ENCODE assay signal across 25 cellular contexts in the genomic region with DNA sequence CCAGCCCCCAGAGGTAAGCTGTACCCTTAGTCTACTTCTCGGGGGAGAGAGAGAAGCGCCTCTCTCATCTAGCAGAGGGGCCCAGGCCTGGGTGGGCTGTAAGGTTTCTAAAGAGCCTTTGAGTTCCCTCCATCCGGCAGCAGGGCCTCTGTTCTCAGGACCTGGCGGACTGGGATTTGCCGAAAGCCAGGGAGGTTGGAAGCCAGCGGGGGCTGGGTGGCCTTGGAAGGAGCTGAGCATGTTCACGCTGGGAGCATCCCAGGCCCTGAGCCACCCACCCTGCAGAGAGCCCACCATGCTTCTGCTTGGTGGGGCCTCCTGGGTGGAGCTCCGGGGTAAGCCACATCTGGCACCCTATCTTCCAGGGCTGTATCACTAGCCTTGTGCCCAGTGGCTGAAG. TPM values are rescaled to one million over a fixed set of nuclear protein-coding genes. Genes with fewer than 3 reads are reported as not detected.
DNase-seq lines count a peak whose midpoint lies in the region; ATAC-seq, FAIRE-seq and TF ChIP-seq lines count a peak whose summit lies in the region.
"Had no signal": no experiment of that assay in that cellular context is flagged by ENCODE, and none has a peak within 500 bp of the region (broad histone marks: within the 10 kb centered on the region; RNA-seq: fewer than 3 reads in every experiment).

No MANE protein-coding gene starts in this region.

- peak overlapping the region; percentile 38 for H3K18ac ChIP-seq in neuronal stem cell (ENCODE audit: low read length)

- H3K4ac ChIP-seq in neuronal stem cell (ENCODE audit: low read length): no peak overlapping the region

- DNase-seq in HepG2 (ENCODE audit: low spot score): no peak
- no peak for DNase-seq in right lobe of liver
- peak; percentile 17 for DNase-seq in midbrain (lab: John Stamatoyannopoulos, UW)
- DNase-seq in neuronal stem cell (ENCODE audit: low spot score): no peak
- no peak for DNase-seq in A673 (ENCODE audit: low spot score)
- DNase-seq in NCI-H2227 treated with DMSO at 0.1 percent for 48 hours (lab: John Stamatoyannopoulos, UW): no peak
- no peak for DNase-seq in cerebellar cortex (ENCODE audit: low spot score)
- DNase-seq: ACHN; BE2C; Caco-2; Calu3; CD4-positive, alpha-beta T cell; CD8-positive, alpha-beta T cell; DMS79 treated with DMSO at 0.1 percent for 48 hours; GF-D8 had no signal

- H3K4me1 ChIP-seq in HepG2 (ENCODE audit: insufficient read depth, low read length) (peaks cover 44% of the 10 kb centered on the region), right lobe of liver (no peaks in the 10 kb centered on the region), neuronal stem cell (ENCODE audit: control insufficient read depth in 2 of 2, insufficient read depth in 1 of 2, low read depth in 1 of 2, low read length in 2 of 2) (peaks cover 0 to 13% of the 10 kb centered on the region in 2 donors), A673 (ENCODE audit: insufficient read depth, low read length, poor library complexity, severe bottlenecking) (no peaks in the 10 kb centered on the region)
- H3K4me1 ChIP-seq: BE2C, Caco-2 had no signal

- H4K20me1 ChIP-seq in HepG2 (ENCODE audit: insufficient read depth, low read length): no peaks in the 10 kb centered on the region
- H4K20me1 ChIP-seq: BLaER1 treated with 17β-estradiol and CSF1 and Interleukin-3, amounts not matched to agents 10 nM and 100 nM had no signal

- POLR2A ChIA-PET in HepG2 (lab: Yijun Ruan, JAX) (no interaction called here), A673 (lab: Charles Lee; ENCODE audit: low non-redundant PET) (no interaction called here)

- ATAC-seq in HepG2 (no peak), right lobe of liver (no peak)
- ATAC-seq: A549; CD8-positive, alpha-beta T cell had no signal

- no peak overlapping the region for H3K23ac ChIP-seq in neuronal stem cell (ENCODE audit: low read depth, low read length, poor library complexity)

- TF ChIP-seq POLR2A in HepG2 (IDR thresholded peaks at IDR 0.05; ENCODE audit: insufficient read depth in 1 of 2, low read depth in 2 of 2, low read length in 2 of 2) (no peak), right lobe of liver (IDR thresholded peaks at IDR 0.05) (no peak)

- BruUV-seq in HepG2 (replicated peaks; lab: Mats Ljungman, UMichigan): no TSS peak
- no TSS peak for BruUV-seq in A673 (replicated peaks; lab: Mats Ljungman, UMichigan)

- H3K9me3 ChIP-seq in HepG2 (ENCODE audit: low read length) (no peaks in the 10 kb centered on the region), right lobe of liver (no peaks in the 10 kb centered on the region), neuronal stem cell (replicated peaks in 1 of 2; ENCODE audit: control insufficient read depth in 2 of 2, insufficient read depth in 1 of 2, low read depth in 1 of 2, low read length in 2 of 2) (no peaks in the 10 kb centered on the region), A673 (ENCODE audit: low read depth, low read length, poor library complexity, severe bottlenecking) (no peaks in the 10 kb centered on the region)
- H3K9me3 ChIP-seq: A549; BE2C; BLaER1 treated with 17β-estradiol and CSF1 and Interleukin-3, amounts not matched to agents 10 nM and 100 nM; Caco-2 had no signal

- H2BK15ac ChIP-seq in neuronal stem cell (ENCODE audit: low read length): peak overlapping the region; percentile 3

- peak overlapping the region; percentile 38 for H2AK5ac ChIP-seq in neuronal stem cell (ENCODE audit: low read depth, low read length)

- H3K36me3 ChIP-seq in HepG2 (replicated peaks in 1 of 2; ENCODE audit: control insufficient read depth in 1 of 2, insufficient read depth in 2 of 2, low read length in 2 of 2) (no peaks in the 10 kb centered on the region), right lobe of liver (no peaks in the 10 kb centered on the region), neuronal stem cell (replicated peaks in 1 of 2; ENCODE audit: control insufficient read depth in 2 of 2, insufficient read depth in 2 of 2, low read length in 2 of 2) (no peaks in the 10 kb centered on the region), A673 (ENCODE audit: insufficient read depth, low read length, poor library complexity, severe bottlenecking) (no peaks in the 10 kb centered on the region)
- H3K36me3 ChIP-seq: BE2C; BLaER1 treated with 17β-estradiol and CSF1 and Interleukin-3, amounts not matched to agents 10 nM and 100 nM had no signal

- no peak for TF ChIP-seq CTCF in HepG2 (CRISPR knock-in tag; IDR thresholded peaks at IDR 0.05)
- no peak for TF ChIP-seq CTCF in right lobe of liver (IDR thresholded peaks at IDR 0.05)
- no peak for TF ChIP-seq CTCF in A673 (conservative IDR thresholded peaks at IDR 0.05; ENCODE audit: low read depth, low read length)

- intact Hi-C loops in HepG2 (cut with micrococcal nuclease; ENCODE audit: unreplicated experiment): no loop called here
- intact Hi-C loops in right lobe of liver (cut with DNase I): no loop called here
- intact Hi-C loops in A673 (cut with micrococcal nuclease; ENCODE audit: unreplicated experiment): no loop called here

- H4K8ac ChIP-seq in neuronal stem cell (ENCODE audit: low read depth, low read length): no peak overlapping the region

- no peak overlapping the region for H2BK5ac ChIP-seq in neuronal stem cell (ENCODE audit: low read length)

- TF ChIP-seq EP300 in HepG2 (IDR thresholded peaks at IDR 0.05; ENCODE audit: low read depth in 2 of 2, low read length in 2 of 2) (no peak), HepG2 (CRISPR knock-in tag; IDR thresholded peaks at IDR 0.05; ENCODE audit: borderline replicate concordance) (no peak)

- H3K4me3 ChIP-seq in HepG2 (replicated peaks in 1 of 3; ENCODE audit: insufficient read depth in 1 of 3, low read depth in 2 of 3, low read length in 3 of 3) (no peak overlapping the region), right lobe of liver (no peak overlapping the region), neuronal stem cell (ENCODE audit: low read length in 2 of 2) (no peak overlapping the region), A673 (ENCODE audit: low read depth, low read length, poor library complexity, severe bottlenecking) (no peak overlapping the region)
- H3K4me3 ChIP-seq: A549; BLaER1 treated with 17β-estradiol and CSF1 and Interleukin-3, amounts not matched to agents 10 nM and 100 nM had no signal

- no peak overlapping the region for H3K27ac ChIP-seq in HepG2 (ENCODE audit: extremely low read length, insufficient read depth, low read length)
- H3K27ac ChIP-seq in right lobe of liver: no peak overlapping the region
- no peak overlapping the region for H3K27ac ChIP-seq in neuronal stem cell (replicated peaks; ENCODE audit: low read length)
- no peak overlapping the region for H3K27ac ChIP-seq in A673 (ENCODE audit: low read depth, low read length, poor library complexity, severe bottlenecking)
- H3K27ac ChIP-seq: 22Rv1, A549, C4-2B had no signal

- H3K4me2 ChIP-seq in HepG2 (ENCODE audit: low read depth, low read length) (no peak overlapping the region), neuronal stem cell (ENCODE audit: insufficient read depth, low read length, poor library complexity, severe bottlenecking) (no peak overlapping the region)
- H3K4me2 ChIP-seq: A549 had no signal

- no peaks in the 10 kb centered on the region for H3K79me2 ChIP-seq in HepG2 (ENCODE audit: insufficient read depth, low read length)

- H3K14ac ChIP-seq in neuronal stem cell (ENCODE audit: low read length): no peak overlapping the region

- H2AFZ ChIP-seq in HepG2 (ENCODE audit: low read length) (no peak overlapping the region), neuronal stem cell (ENCODE audit: low read length) (no peak overlapping the region)

- H2BK120ac ChIP-seq in neuronal stem cell (ENCODE audit: low read depth, low read length): no peak overlapping the region

- in situ Hi-C loops in HepG2 (cut with HindIII; ENCODE audit: extremely low pct_ligation_motif_present, low pct_unique_long_range_greater_than_20kb): no loop called here

- no peak overlapping the region for H3K9ac ChIP-seq in HepG2 (ENCODE audit: insufficient read depth, low read depth, low read length)
- no peak overlapping the region for H3K9ac ChIP-seq in neuronal stem cell (ENCODE audit: low read depth, low read length, poor library complexity)
- H3K9ac ChIP-seq: BLaER1 treated with 17β-estradiol and CSF1 and Interleukin-3, amounts not matched to agents 10 nM and 100 nM had no signal

- FAIRE-seq in HepG2 (lab: Jason Lieb, UNC): no peak
- FAIRE-seq: A549, D721Med, G401.6, GM12891, GM19239 had no signal

- 35% methylated on average over 6 of the region's 8 CpGs for WGBS in HepG2 (ENCODE audit: low lambda C conversion rate)
- no CpG with 5 or more reads among the region's 8 CpGs for whole genome bisulfite sequencing in right lobe of liver (ENCODE audit: insufficient coverage, low coverage, low lambda C conversion rate, missing lambda C conversion rate)
- no CpG with 5 or more reads among the region's 8 CpGs for WGBS in neuronal stem cell (ENCODE audit: extremely low coverage in 2 of 2, insufficient read length in 2 of 2, insufficient replicate concordance in 1 of 2), 2 donors

- no peak for TF ChIP-seq RAD21 in HepG2 (CRISPR knock-in tag; IDR thresholded peaks at IDR 0.05)

- H2BK12ac ChIP-seq in neuronal stem cell (ENCODE audit: low read length): no peak overlapping the region

- H3K27me3 ChIP-seq in HepG2 (ENCODE audit: control insufficient read depth in 1 of 2, insufficient read depth in 2 of 2, low read length in 2 of 2): peaks cover 10 to 36% of the 10 kb centered on the region in 2 experiments
- H3K27me3 ChIP-seq in right lobe of liver: no peaks in the 10 kb centered on the region
- H3K27me3 ChIP-seq in neuronal stem cell (ENCODE audit: control insufficient read depth in 3 of 3, insufficient read depth in 3 of 3, low read depth in 1 of 3, low read length in 3 of 3): peaks cover 0 to 29% (median 0%) of the 10 kb centered on the region in 3 experiments
- H3K27me3 ChIP-seq in A673 (replicated peaks; ENCODE audit: insufficient read depth, low read depth, low read length, poor library complexity): no peaks in the 10 kb centered on the region
- H3K27me3 ChIP-seq: BE2C; BLaER1 treated with 17β-estradiol and CSF1 and Interleukin-3, amounts not matched to agents 10 nM and 100 nM had no signal

- H3K79me1 ChIP-seq in neuronal stem cell (ENCODE audit: low read depth, low read length): no peaks in the 10 kb centered on the region

- H4K91ac ChIP-seq in neuronal stem cell (ENCODE audit: low read depth, low read length, poor library complexity): no peak overlapping the region

- CTCF ChIA-PET in HepG2 (lab: Yijun Ruan, JAX; ENCODE audit: low intra/inter-chr PET ratio, low total read pairs) (no interaction called here), A673 (lab: Charles Lee) (interaction anchor here (1.4 kb wide), 1 partner anchor 34 kb away, joined by 3 read pairs; no protein-coding TSS in a partner anchor)

RNA-seq across cellular contexts. Expression of gene SLC7A10, which starts 7.8 kb away (rescaled TPM):
- total RNA-seq in HepG2 (2016; rRNA removed; fragmentation: Illumina TruSeq; extraction: Trizol) (0.41 and 2.2 TPM in 2 replicates), right lobe of liver (not detected), A673 (2021) (0.17 and 0.28 TPM in 2 replicates)
- 2.6 and 2.7 TPM in 2 replicates for total RNA-seq in HepG2 (2016; cell fraction: cytosol; rRNA removed; fragmentation: Illumina TruSeq; extraction: Trizol; ENCODE audit: low read depth)
- 0.51 and 1.7 TPM in 2 replicates for total RNA-seq in HepG2 (2016; cell fraction: insoluble cytoplasmic fraction; rRNA removed; fragmentation: Illumina TruSeq; extraction: Trizol)
- total RNA-seq in HepG2 (2016; cell fraction: membrane; rRNA removed; fragmentation: Illumina TruSeq; extraction: Trizol): 1.5 and 1.7 TPM in 2 replicates
- 1.7 and 2.4 TPM in 2 replicates for total RNA-seq in HepG2 (2016; cell fraction: nucleus; rRNA removed; fragmentation: Illumina TruSeq; extraction: Trizol)
- polyA plus RNA-seq in HepG2 (2011; rRNA removed): 1.1 TPM in 2 replicates
- 0.85 and 1.0 TPM in 2 replicates for polyA plus RNA-seq in HepG2 (2011; cell fraction: cytosol; rRNA removed)
- 4.6 and 6.0 TPM in 2 replicates for polyA plus RNA-seq in HepG2 (2011; cell fraction: nucleus; rRNA removed)
- polyA plus RNA-seq in HepG2 (2012): 0.63 and 0.66 TPM in 2 replicates
- 2.1 and 2.7 TPM in 2 replicates for polyA plus RNA-seq in HepG2 (2016; cell fraction: cytosol; fragmentation: Illumina TruSeq; extraction: Trizol; ENCODE audit: low read depth)
- polyA plus RNA-seq in HepG2 (2016; cell fraction: insoluble cytoplasmic fraction; fragmentation: Illumina TruSeq; extraction: Trizol; ENCODE audit: low read depth): 1.1 and 1.2 TPM in 2 replicates
- polyA plus RNA-seq in HepG2 (2016; cell fraction: membrane; fragmentation: Illumina TruSeq; extraction: Trizol; ENCODE audit: low read depth): 2.4 and 2.6 TPM in 2 replicates
- 5.9 and 6.0 TPM in 2 replicates for polyA plus RNA-seq in HepG2 (2016; cell fraction: nucleus; fragmentation: Illumina TruSeq; extraction: Trizol; ENCODE audit: insufficient read depth, low read depth)
- 1.7 TPM in 1 of 2 replicates, not detected in the other for polyA minus RNA-seq in HepG2 (2011; rRNA and poly(A)+ RNA removed; ENCODE audit: low replicate concordance)
- polyA minus RNA-seq in HepG2 (2011; cell fraction: cytosol; rRNA and poly(A)+ RNA removed): 0.35 and 0.40 TPM in 2 replicates
- polyA minus RNA-seq in HepG2 (2011; cell fraction: nucleus; rRNA and poly(A)+ RNA removed): 0.62 and 0.64 TPM in 2 replicates
- polyA plus RNA-seq in neuronal stem cell (2013, experiment 1 of 2): 1.1 TPM
- polyA plus RNA-seq in neuronal stem cell (2013, experiment 2 of 2): 0.97 TPM
- total RNA-seq: A172; Caco-2; Calu3; CD4-positive, alpha-beta T cell; CD8-positive, alpha-beta T cell had no signal
- polyA plus RNA-seq: AG04450 had no signal

RNA-seq across cellular contexts. Expression of gene LRP3, which starts 23.8 kb away (rescaled TPM):
- total RNA-seq in HepG2 (2016; rRNA removed; fragmentation: Illumina TruSeq; extraction: Trizol) (45.1 and 51.6 TPM in 2 replicates), right lobe of liver (10 to 100 TPM; 25.2 to 40.7 (median 33.7) TPM), A673 (2021) (39.4 and 42.0 TPM in 2 replicates)
- 34.5 and 35.4 TPM in 2 replicates for total RNA-seq in HepG2 (2016; cell fraction: cytosol; rRNA removed; fragmentation: Illumina TruSeq; extraction: Trizol; ENCODE audit: low read depth)
- total RNA-seq in HepG2 (2016; cell fraction: insoluble cytoplasmic fraction; rRNA removed; fragmentation: Illumina TruSeq; extraction: Trizol): 39.3 and 56.4 TPM in 2 replicates
- total RNA-seq in HepG2 (2016; cell fraction: membrane; rRNA removed; fragmentation: Illumina TruSeq; extraction: Trizol): 85.6 and 91.5 TPM in 2 replicates
- 24.3 and 30.9 TPM in 2 replicates for total RNA-seq in HepG2 (2016; cell fraction: nucleus; rRNA removed; fragmentation: Illumina TruSeq; extraction: Trizol)
- 17.6 and 30.3 TPM in 2 replicates for polyA plus RNA-seq in HepG2 (2011; rRNA removed)
- polyA plus RNA-seq in HepG2 (2011; cell fraction: cytosol; rRNA removed): 9.6 and 22.4 TPM in 2 replicates
- polyA plus RNA-seq in HepG2 (2011; cell fraction: nucleus; rRNA removed): 49.0 and 59.4 TPM in 2 replicates
- 12.5 and 18.3 TPM in 2 replicates for polyA plus RNA-seq in HepG2 (2012)
- polyA plus RNA-seq in HepG2 (2016; cell fraction: cytosol; fragmentation: Illumina TruSeq; extraction: Trizol; ENCODE audit: low read depth): 46.7 and 50.1 TPM in 2 replicates
- 41.6 and 54.2 TPM in 2 replicates for polyA plus RNA-seq in HepG2 (2016; cell fraction: insoluble cytoplasmic fraction; fragmentation: Illumina TruSeq; extraction: Trizol; ENCODE audit: low read depth)
- polyA plus RNA-seq in HepG2 (2016; cell fraction: membrane; fragmentation: Illumina TruSeq; extraction: Trizol; ENCODE audit: low read depth): 92.1 and 104 TPM in 2 replicates
- 70.1 and 70.6 TPM in 2 replicates for polyA plus RNA-seq in HepG2 (2016; cell fraction: nucleus; fragmentation: Illumina TruSeq; extraction: Trizol; ENCODE audit: insufficient read depth, low read depth)
- 11.9 and 50.0 TPM in 2 replicates for polyA minus RNA-seq in HepG2 (2011; rRNA and poly(A)+ RNA removed; ENCODE audit: low replicate concordance)
- polyA minus RNA-seq in HepG2 (2011; cell fraction: cytosol; rRNA and poly(A)+ RNA removed): 9.7 and 13.5 TPM in 2 replicates
- 10.3 TPM in 2 replicates for polyA minus RNA-seq in HepG2 (2011; cell fraction: nucleus; rRNA and poly(A)+ RNA removed)
- 42.5 TPM for polyA plus RNA-seq in neuronal stem cell (2013, experiment 1 of 2)
- polyA plus RNA-seq in neuronal stem cell (2013, experiment 2 of 2): 38.5 TPM
- total RNA-seq: CD8-positive, alpha-beta T cell had no signal
